In genomic region chr2:19990416-19990728, GRCh38 we compare ENCODE assay signal across 1 cellular context.
TF ChIP-seq lines count a peak whose summit lies in the region.

No MANE protein-coding gene starts in this region.

TF ChIP-seq in HepG2, 621 proteins besides CTCF, POLR2A, EP300 and RAD21 (continued from another document and continues in another):
- TF ChIP-seq ZNF512 (CRISPR knock-in tag; IDR thresholded peaks at IDR 0.05) (no peak), GMEB2 (CRISPR knock-in tag; IDR thresholded peaks at IDR 0.05; ENCODE audit: low read depth) (no peak), ZFP91 (CRISPR knock-in tag; IDR thresholded peaks at IDR 0.05; ENCODE audit: borderline replicate concordance) (no peak; the same call in 1 of the 2 replicates), SSRP1 (CRISPR knock-in tag; IDR thresholded peaks at IDR 0.05) (no peak), ZNF670 (CRISPR knock-in tag; IDR thresholded peaks at IDR 0.05; ENCODE audit: borderline replicate concordance) (no peak), ZNF329 (CRISPR knock-in tag; IDR thresholded peaks at IDR 0.05; ENCODE audit: low read depth) (0 out of 2 replicates have a peak, but pooled peaks have one; percentile 37), ARID2 (CRISPR knock-in tag; IDR thresholded peaks at IDR 0.05; ENCODE audit: borderline replicate concordance) (peak; percentile 23), ZNF609 (CRISPR knock-in tag; IDR thresholded peaks at IDR 0.05; ENCODE audit: borderline replicate concordance) (no peak), MTF1 (CRISPR knock-in tag; IDR thresholded peaks at IDR 0.05) (0 out of 2 replicates have a peak, but pooled peaks have one; percentile 28), NCOA5 (CRISPR knock-in tag; IDR thresholded peaks at IDR 0.05) (no peak), ZNF142 (CRISPR knock-in tag; IDR thresholded peaks at IDR 0.05) (no peak), MIER3 (CRISPR knock-in tag; IDR thresholded peaks at IDR 0.05; ENCODE audit: borderline replicate concordance) (no peak), ZNF547 (CRISPR knock-in tag; IDR thresholded peaks at IDR 0.05) (no peak), PRDM10 (CRISPR knock-in tag; IDR thresholded peaks at IDR 0.05; ENCODE audit: low read depth) (no peak; the same call in 1 of the 2 replicates), ZIK1 (CRISPR knock-in tag; IDR thresholded peaks at IDR 0.05; ENCODE audit: borderline replicate concordance, low read depth) (no peak), POLR2G (IDR thresholded peaks at IDR 0.05; ENCODE audit: low read depth, low read length) (peak; percentile 12; the same call in 1 of the 2 replicates), MYNN (CRISPR knock-in tag; IDR thresholded peaks at IDR 0.05; ENCODE audit: low read depth) (no peak), NCOA1 (CRISPR knock-in tag; IDR thresholded peaks at IDR 0.05) (no peak), FOXO1 (CRISPR knock-in tag; IDR thresholded peaks at IDR 0.05) (no peak), ZNF235 (CRISPR knock-in tag; IDR thresholded peaks at IDR 0.05; ENCODE audit: borderline replicate concordance) (0 out of 2 replicates have a peak, but pooled peaks have one; percentile 17), HNF4A (CRISPR knock-in tag; IDR thresholded peaks at IDR 0.05) (peak; percentile 7; the same call in 1 of the 2 replicates), FOXC1 (CRISPR knock-in tag; IDR thresholded peaks at IDR 0.05; ENCODE audit: borderline replicate concordance) (peak; percentile 18; the same call in 1 of the 2 replicates), ZNF850 (CRISPR knock-in tag; conservative IDR thresholded peaks at IDR 0.05) (no peak), SNAPC5 (CRISPR knock-in tag; IDR thresholded peaks at IDR 0.05; ENCODE audit: borderline replicate concordance) (0 out of 2 replicates have a peak, but pooled peaks have one; percentile 4), MZF1 (CRISPR knock-in tag; IDR thresholded peaks at IDR 0.05; ENCODE audit: borderline replicate concordance) (no peak), KLF16 (CRISPR knock-in tag; IDR thresholded peaks at IDR 0.05) (peak; percentile 3 to 7; a peak in 1 of 4 replicates), THAP8 (CRISPR knock-in tag; IDR thresholded peaks at IDR 0.05; ENCODE audit: borderline replicate concordance) (no peak), ATAD3A (CRISPR knock-in tag; IDR thresholded peaks at IDR 0.05) (no peak), ZNF414 (CRISPR knock-in tag; IDR thresholded peaks at IDR 0.05) (0 out of 2 replicates have a peak, but pooled peaks have one; percentile 19), ZNF841 (CRISPR knock-in tag; IDR thresholded peaks at IDR 0.05; ENCODE audit: borderline replicate concordance) (peak; percentile 74; the same call in 1 of the 2 replicates), NR2F6 (IDR thresholded peaks at IDR 0.05) (0 out of 2 replicates have a peak, but pooled peaks have one; percentile 10), NR2F6 (CRISPR knock-in tag; IDR thresholded peaks at IDR 0.05) (no peak; the same call in 1 of the 2 replicates), BORCS8-MEF2B (CRISPR knock-in tag; IDR thresholded peaks at IDR 0.05) (no peak), ARHGAP35 (CRISPR knock-in tag; IDR thresholded peaks at IDR 0.05; ENCODE audit: borderline replicate concordance) (no peak), BCL6 (CRISPR knock-in tag; IDR thresholded peaks at IDR 0.05) (no peak), ZNF501 (CRISPR knock-in tag; IDR thresholded peaks at IDR 0.05) (no peak; the same call in 1 of the 2 replicates), PAWR (CRISPR knock-in tag; IDR thresholded peaks at IDR 0.05; ENCODE audit: borderline replicate concordance) (no peak)
